In the genomic region with DNA sequence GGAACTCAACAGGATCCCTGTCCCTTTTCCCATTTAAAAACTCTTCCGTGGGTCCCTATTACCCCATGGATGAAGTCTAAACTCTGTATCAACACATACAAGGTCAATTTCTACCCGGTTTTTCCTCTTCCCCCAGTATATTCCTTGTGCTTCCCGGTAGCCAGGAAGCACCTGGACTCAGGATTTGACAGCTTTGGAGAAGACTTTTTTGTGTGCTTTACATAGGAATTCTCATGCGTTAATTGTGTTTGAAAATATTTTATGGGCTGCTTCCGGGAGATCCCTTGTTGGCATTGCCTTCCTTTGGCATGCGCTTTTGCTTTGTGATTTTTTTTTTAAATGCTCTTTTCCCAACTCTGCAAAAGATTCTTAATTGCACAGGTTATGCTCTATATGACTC, we compare ENCODE assay signal across 15 cellular contexts. TPM values are rescaled to one million over a fixed set of nuclear protein-coding genes. Genes with fewer than 3 reads are reported as not detected.
DNase-seq lines count a peak whose midpoint lies in the region; ATAC-seq, FAIRE-seq and TF ChIP-seq lines count a peak whose summit lies in the region.
"Had no signal": no experiment of that assay in that cellular context is flagged by ENCODE, and none has a peak within 500 bp of the region (broad histone marks: within the 10 kb centered on the region; RNA-seq: fewer than 3 reads in every experiment).

No MANE protein-coding gene starts in this region.

- 50% methylated on average over 1 of the region's 6 CpGs; no CpG with 5 or more reads in 1 of the 2 experiments for WGBS in IMR-90 (ENCODE audit: extremely low coverage in 2 of 2, insufficient read length in 1 of 2), 2 experiments
- WGBS in neuronal stem cell (ENCODE audit: extremely low coverage in 2 of 2, insufficient read length in 2 of 2, insufficient replicate concordance in 1 of 2), 2 donors, result no CpG with 5 or more reads among the region's 6 CpGs

- no peak overlapping the region for H4K5ac ChIP-seq in IMR-90 (ENCODE audit: low read depth, low read length)

- H3K9me3 ChIP-seq in CD8-positive, alpha-beta T cell (ENCODE audit: low read length), result no peaks in the 10 kb centered on the region
- H3K9me3 ChIP-seq in IMR-90 (ENCODE audit: control insufficient read depth, insufficient read depth, low read length), result no peaks in the 10 kb centered on the region
- no peaks in the 10 kb centered on the region for H3K9me3 ChIP-seq in endothelial cell of umbilical vein (replicated peaks; ENCODE audit: control insufficient read depth, insufficient read depth, low read length)
- no peaks in the 10 kb centered on the region for H3K9me3 ChIP-seq in neuronal stem cell (replicated peaks in 1 of 2; ENCODE audit: control insufficient read depth in 2 of 2, insufficient read depth in 1 of 2, low read depth in 1 of 2, low read length in 2 of 2)
- H3K9me3 ChIP-seq: psoas muscle had no signal

- peaks cover 0 to 4% of the 10 kb centered on the region in 2 experiments; a peak in 2 of 4 replicates for H3K79me1 ChIP-seq in IMR-90 (ENCODE audit: low read depth in 1 of 2, low read length in 2 of 2)
- no peaks in the 10 kb centered on the region for H3K79me1 ChIP-seq in neuronal stem cell (ENCODE audit: low read depth, low read length)

- peaks cover 10% of the 10 kb centered on the region; the same call in 1 of the 2 replicates for H3K9me1 ChIP-seq in IMR-90 (ENCODE audit: insufficient read depth, low read length)
- H3K9me1 ChIP-seq in endothelial cell of umbilical vein (replicated peaks; ENCODE audit: control insufficient read depth, extremely low read depth, insufficient read depth, low read length), result no peaks in the 10 kb centered on the region

- H2BK20ac ChIP-seq in IMR-90 (ENCODE audit: low read depth, low read length), result no peak overlapping the region

- DNase-seq in CD8-positive, alpha-beta T cell, result no peak
- DNase-seq in IMR-90, result no peak
- peak; percentile 76 for DNase-seq in endothelial cell of umbilical vein (ENCODE audit: low read depth, low spot score)
- no peak for DNase-seq in neuronal stem cell (ENCODE audit: low spot score)
- DNase-seq in NOMO-1 treated with DMSO at 0.1 percent for 48 hours (lab: John Stamatoyannopoulos, UW; ENCODE audit: unreplicated experiment), result no peak
- no peak for DNase-seq in left lobe of liver (ENCODE audit: low spot score)
- DNase-seq in HUDEP-2 (lab: John Stamatoyannopoulos, UW; ENCODE audit: unreplicated experiment in 76 of 76), result no peak
- DNase-seq: GDM1; psoas muscle; stimulated activated CD4-positive, alpha-beta T cell treated with anti-CD3 and anti-CD28 coated beads, Interleukin-1b, Interleukin-23, amount 100 ng/mL, for 48 hours had no signal

- intact Hi-C loops in CD8-positive, alpha-beta T cell (cut with DNase I, micrococcal nuclease), result loop anchor here in 1 of 2 experiments (10.0 kb wide), 1 partner anchor 103 kb away; no protein-coding TSS in a partner anchor
- intact Hi-C loops in IMR-90 (cut with micrococcal nuclease), result no loop called here
- intact Hi-C loops in endothelial cell of umbilical vein (cut with micrococcal nuclease), result loop anchor here (2.0 kb wide), 1 partner anchor 109 kb away; a partner anchor contains a TSS

- H3K27me3 ChIP-seq in CD8-positive, alpha-beta T cell (ENCODE audit: insufficient read depth, low read length), result no peaks in the 10 kb centered on the region
- H3K27me3 ChIP-seq in IMR-90 (ENCODE audit: control insufficient read depth, insufficient read depth, low read length), result peaks cover 3% of the 10 kb centered on the region; the same call in 1 of the 2 replicates
- H3K27me3 ChIP-seq in endothelial cell of umbilical vein (ENCODE audit: control insufficient read depth in 2 of 2, insufficient read depth in 2 of 2, low read length in 2 of 2), result no peaks in the 10 kb centered on the region
- H3K27me3 ChIP-seq in neuronal stem cell (ENCODE audit: control insufficient read depth in 3 of 3, insufficient read depth in 3 of 3, low read depth in 1 of 3, low read length in 3 of 3), result no peaks in the 10 kb centered on the region
- H3K27me3 ChIP-seq: BLaER1 treated with 17β-estradiol and CSF1 and Interleukin-3, amounts not matched to agents 10 nM and 100 nM had no signal

- TF ChIP-seq CTCF in CD8-positive, alpha-beta T cell (IDR thresholded peaks at IDR 0.05), result no peak
- TF ChIP-seq CTCF in IMR-90 (conservative IDR thresholded peaks at IDR 0.05; ENCODE audit: low read depth, low read length) (no peak), endothelial cell of umbilical vein (IDR thresholded peaks at IDR 0.05; ENCODE audit: extremely low read depth in 1 of 2, insufficient read depth in 1 of 2, low read depth in 1 of 2, low read length in 2 of 2) (no peak)

- POLR2A ChIA-PET in CD8-positive, alpha-beta T cell (lab: Charles Lee), result no interaction called here
- POLR2A ChIA-PET in IMR-90 (lab: Charles Lee; ENCODE audit: unreplicated experiment), result no interaction called here
- POLR2A ChIA-PET in endothelial cell of umbilical vein (lab: Charles Lee), result no interaction called here

- BruUV-seq in IMR-90 (replicated peaks; lab: Mats Ljungman, UMichigan), result no TSS peak
- BruUV-seq in endothelial cell of umbilical vein (replicated peaks; lab: Mats Ljungman, UMichigan), result no TSS peak

- H2BK5ac ChIP-seq in IMR-90 (ENCODE audit: low read depth, low read length, poor library complexity, severe bottlenecking) (no peak overlapping the region), neuronal stem cell (ENCODE audit: low read length) (no peak overlapping the region)

- H4K20me1 ChIP-seq in IMR-90 (ENCODE audit: insufficient read depth, low read length), result peaks cover 79% of the 10 kb centered on the region
- no peaks in the 10 kb centered on the region for H4K20me1 ChIP-seq in endothelial cell of umbilical vein (replicated peaks; ENCODE audit: control insufficient read depth, extremely low read depth, insufficient read depth, low read length)

- TF ChIP-seq RAD21 in IMR-90 (IDR thresholded peaks at IDR 0.05; ENCODE audit: low read length), result no peak

- H3K14ac ChIP-seq in IMR-90 (replicated peaks; ENCODE audit: low read depth, low read length), result no peak overlapping the region
- no peak overlapping the region for H3K14ac ChIP-seq in neuronal stem cell (ENCODE audit: low read length)

- no peak overlapping the region for H2BK12ac ChIP-seq in neuronal stem cell (ENCODE audit: low read length)

- H4K8ac ChIP-seq in IMR-90 (ENCODE audit: low read depth in 2 of 2, low read length in 2 of 2) (no peak overlapping the region; a peak in 1 of 4 replicates), neuronal stem cell (ENCODE audit: low read depth, low read length) (no peak overlapping the region)

- H2AK5ac ChIP-seq in IMR-90 (ENCODE audit: low read depth, low read length), result no peak overlapping the region; the same call in 1 of the 2 replicates
- H2AK5ac ChIP-seq in neuronal stem cell (ENCODE audit: low read depth, low read length), result no peak overlapping the region

- H3K4me3 Mint-ChIP-seq in CD8-positive, alpha-beta T cell, result no peak overlapping the region

- H3K4ac ChIP-seq in IMR-90 (ENCODE audit: low read depth, low read length) (no peak overlapping the region), neuronal stem cell (ENCODE audit: low read length) (no peak overlapping the region)

- H4K91ac ChIP-seq in IMR-90 (ENCODE audit: insufficient read depth, low read depth, low read length) (no peak overlapping the region), neuronal stem cell (ENCODE audit: low read depth, low read length, poor library complexity) (no peak overlapping the region)

- H2AFZ ChIP-seq in IMR-90 (replicated peaks; ENCODE audit: low read length, poor library complexity), result no peak overlapping the region
- H2AFZ ChIP-seq in endothelial cell of umbilical vein (ENCODE audit: low read depth, low read length), result no peak overlapping the region
- no peak overlapping the region for H2AFZ ChIP-seq in neuronal stem cell (ENCODE audit: low read length)

- no peak overlapping the region for H3K27ac ChIP-seq in CD8-positive, alpha-beta T cell (ENCODE audit: low read depth, low read length)
- H3K27ac ChIP-seq in IMR-90 (ENCODE audit: insufficient read depth, low read length) (peak overlapping the region; percentile 45; the same call in 1 of the 2 replicates), endothelial cell of umbilical vein (ENCODE audit: insufficient read depth, low read depth, low read length) (peak overlapping the region; percentile 97), neuronal stem cell (replicated peaks; ENCODE audit: low read length) (peak overlapping the region; percentile 30)
- H3K27ac ChIP-seq: BLaER1 treated with 17β-estradiol and CSF1 and Interleukin-3, amounts not matched to agents 10 nM and 100 nM; psoas muscle had no signal

- H3K18ac ChIP-seq in IMR-90 (ENCODE audit: low read depth, low read length), result no peak overlapping the region
- H3K18ac ChIP-seq in neuronal stem cell (ENCODE audit: low read length), result no peak overlapping the region

- FAIRE-seq in endothelial cell of umbilical vein (lab: Jason Lieb, UNC), result no peak
- FAIRE-seq: bronchial epithelial cell had no signal

- no peaks in the 10 kb centered on the region for H3K36me3 ChIP-seq in CD8-positive, alpha-beta T cell (ENCODE audit: insufficient read depth, low read length)
- peaks cover 3% of the 10 kb centered on the region; the same call in 1 of the 2 replicates for H3K36me3 ChIP-seq in IMR-90 (ENCODE audit: control insufficient read depth, insufficient read depth, low read length)
- peaks cover 0 to 3% of the 10 kb centered on the region in 2 experiments for H3K36me3 ChIP-seq in endothelial cell of umbilical vein (ENCODE audit: control insufficient read depth in 2 of 2, extremely low read depth in 1 of 2, insufficient read depth in 2 of 2, low read length in 2 of 2)
- peaks cover 0 to 29% of the 10 kb centered on the region in 2 donors for H3K36me3 ChIP-seq in neuronal stem cell (replicated peaks in 1 of 2; ENCODE audit: control insufficient read depth in 2 of 2, insufficient read depth in 2 of 2, low read length in 2 of 2)

- in situ Hi-C loops in IMR-90 (cut with MboI; ENCODE audit: low sequenced_read_pairs), result no loop called here

- CTCF ChIA-PET in CD8-positive, alpha-beta T cell (lab: Charles Lee), result interaction anchor here (0.6 kb wide), 1 partner anchor 16 kb away, joined by 3 read pairs; no protein-coding TSS in a partner anchor
- CTCF ChIA-PET in IMR-90 (lab: Yijun Ruan, JAX) (no interaction called here), endothelial cell of umbilical vein (lab: Charles Lee) (no interaction called here)

- H2BK120ac ChIP-seq in IMR-90 (ENCODE audit: low read depth, low read length) (no peak overlapping the region), neuronal stem cell (ENCODE audit: low read depth, low read length) (no peak overlapping the region)

- H3K79me2 ChIP-seq in endothelial cell of umbilical vein (ENCODE audit: control insufficient read depth, insufficient read depth, low read length), result peaks cover 100% of the 10 kb centered on the region

- H3K9me3 Mint-ChIP-seq in CD8-positive, alpha-beta T cell, result peaks cover 2% of the 10 kb centered on the region

- no peak overlapping the region for H3K56ac ChIP-seq in IMR-90 (ENCODE audit: extremely low read depth, insufficient read depth, low read length)

- peak overlapping the region; percentile 41 for H3K27ac Mint-ChIP-seq in CD8-positive, alpha-beta T cell

- no peak overlapping the region for H2AK9ac ChIP-seq in IMR-90 (replicated peaks; ENCODE audit: low read depth, low read length, poor library complexity)

- H3K4me2 ChIP-seq in IMR-90 (ENCODE audit: low read depth, low read length) (peak overlapping the region; percentile 66; the same call in 1 of the 2 replicates), endothelial cell of umbilical vein (ENCODE audit: insufficient read depth, low read length) (peak overlapping the region; percentile 87), neuronal stem cell (ENCODE audit: insufficient read depth, low read length, poor library complexity, severe bottlenecking) (no peak overlapping the region)

- H3K4me1 ChIP-seq in CD8-positive, alpha-beta T cell (ENCODE audit: insufficient read depth, low read length), result peaks cover 7% of the 10 kb centered on the region
- H3K4me1 ChIP-seq in IMR-90 (ENCODE audit: control insufficient read depth, insufficient read depth, low read length), result peaks cover 9% of the 10 kb centered on the region
- peaks cover 51% of the 10 kb centered on the region for H3K4me1 ChIP-seq in endothelial cell of umbilical vein (ENCODE audit: control insufficient read depth, extremely low read depth, insufficient read depth, low read length)
- H3K4me1 ChIP-seq in neuronal stem cell (ENCODE audit: control insufficient read depth in 2 of 2, insufficient read depth in 1 of 2, low read depth in 1 of 2, low read length in 2 of 2), result peaks cover 5 to 18% of the 10 kb centered on the region in 2 donors
- H3K4me1 ChIP-seq: psoas muscle had no signal

- peaks cover 54% of the 10 kb centered on the region for H3K4me1 Mint-ChIP-seq in CD8-positive, alpha-beta T cell (ENCODE audit: low read depth)

- no peak for ATAC-seq in CD8-positive, alpha-beta T cell
- ATAC-seq in IMR-90 (ENCODE audit: low read depth), result no peak
- ATAC-seq in HG03457 (IDR thresholded peaks at IDR 0.05; ENCODE audit: unreplicated experiment), result no peak
- ATAC-seq in left lobe of liver, result no peak
- ATAC-seq: HCT116 had no signal

- H2BK15ac ChIP-seq in IMR-90 (ENCODE audit: low read depth, low read length), result no peak overlapping the region
- H2BK15ac ChIP-seq in neuronal stem cell (ENCODE audit: low read length), result no peak overlapping the region

- H3K27me3 Mint-ChIP-seq in CD8-positive, alpha-beta T cell (ENCODE audit: low read depth), result no peaks in the 10 kb centered on the region

- no peak overlapping the region for H3K9ac ChIP-seq in IMR-90 (ENCODE audit: low read depth, low read length)
- H3K9ac ChIP-seq in endothelial cell of umbilical vein (replicated peaks; ENCODE audit: extremely low read depth, insufficient read depth, low read length), result peak overlapping the region; percentile 72
- no peak overlapping the region for H3K9ac ChIP-seq in neuronal stem cell (ENCODE audit: low read depth, low read length, poor library complexity)
- H3K9ac ChIP-seq: BLaER1 treated with 17β-estradiol and CSF1 and Interleukin-3, amounts not matched to agents 10 nM and 100 nM had no signal

- no peak overlapping the region for H3K4me3 ChIP-seq in CD8-positive, alpha-beta T cell (ENCODE audit: low read depth, low read length)
- H3K4me3 ChIP-seq in IMR-90 (ENCODE audit: insufficient read depth, low read depth, low read length) (no peak overlapping the region), endothelial cell of umbilical vein (replicated peaks in 1 of 3; ENCODE audit: insufficient read depth in 1 of 3, low read depth in 1 of 3, low read length in 3 of 3) (peak overlapping the region in 1 of 3 experiments; percentile 32), neuronal stem cell (ENCODE audit: low read length in 2 of 2) (no peak overlapping the region)
- H3K4me3 ChIP-seq: BLaER1 treated with 17β-estradiol and CSF1 and Interleukin-3, amounts not matched to agents 10 nM and 100 nM; lung; psoas muscle had no signal

- H3K23ac ChIP-seq in IMR-90 (ENCODE audit: low read depth, low read length) (no peak overlapping the region), neuronal stem cell (ENCODE audit: low read depth, low read length, poor library complexity) (no peak overlapping the region)

- H3K36me3 Mint-ChIP-seq in CD8-positive, alpha-beta T cell, result no peaks in the 10 kb centered on the region

- no peak for TF ChIP-seq POLR2A in IMR-90 (IDR thresholded peaks at IDR 0.05; ENCODE audit: low read depth, low read length)
- TF ChIP-seq POLR2A in endothelial cell of umbilical vein (IDR thresholded peaks at IDR 0.05; ENCODE audit: low read depth, low read length), result no peak

- dilution Hi-C loops in IMR-90 (cut with HindIII; ENCODE audit: low sequenced_read_pairs, unreplicated experiment) (no loop called here), endothelial cell of umbilical vein (cut with MboI; ENCODE audit: extremely low pct_ligation_motif_present, low sequenced_read_pairs) (no loop called here)

RNA-seq across cellular contexts. Expression of a gene that starts 7.2 kb away (rescaled TPM):
- 10 to 100 TPM; 17.9 to 19.1 TPM for total RNA-seq in CD8-positive, alpha-beta T cell
- total RNA-seq in IMR-90 (2012; rRNA removed) (230 and 439 TPM in 2 replicates), endothelial cell of umbilical vein (173 and 177 TPM in 2 replicates), left lobe of liver (17.8 TPM)
- polyA plus RNA-seq in IMR-90 (2012; rRNA removed) (166 and 176 TPM in 2 replicates), endothelial cell of umbilical vein (45.5 and 57.1 TPM in 2 replicates)
- polyA plus RNA-seq in IMR-90 (2012; cell fraction: cytosol; rRNA removed), result 56.3 and 74.3 TPM in 2 replicates
- 27.7 and 59.3 TPM in 2 replicates for polyA plus RNA-seq in IMR-90 (2012; cell fraction: nucleus; rRNA removed; ENCODE audit: low replicate concordance)
- 91.1 and 95.9 TPM in 2 replicates for polyA plus RNA-seq in endothelial cell of umbilical vein (2011; cell fraction: cytosol; rRNA removed)
- 38.6 and 56.7 TPM in 2 replicates for polyA plus RNA-seq in endothelial cell of umbilical vein (2011; cell fraction: nucleus; rRNA removed)
- polyA plus RNA-seq in endothelial cell of umbilical vein (2012), result 171 and 211 TPM in 2 replicates
- 41.3 and 48.6 TPM in 2 replicates for polyA minus RNA-seq in endothelial cell of umbilical vein
- 167 TPM for polyA minus RNA-seq in endothelial cell of umbilical vein (2011; cell fraction: cytosol; rRNA and poly(A)+ RNA removed)
- 20.0 and 22.6 TPM in 2 replicates for polyA minus RNA-seq in endothelial cell of umbilical vein (2011; cell fraction: nucleus; rRNA and poly(A)+ RNA removed)
- 95.7 TPM for polyA plus RNA-seq in neuronal stem cell (2013, experiment 1 of 2)
- 97.5 TPM for polyA plus RNA-seq in neuronal stem cell (2013, experiment 2 of 2)
